In the genomic region with DNA sequence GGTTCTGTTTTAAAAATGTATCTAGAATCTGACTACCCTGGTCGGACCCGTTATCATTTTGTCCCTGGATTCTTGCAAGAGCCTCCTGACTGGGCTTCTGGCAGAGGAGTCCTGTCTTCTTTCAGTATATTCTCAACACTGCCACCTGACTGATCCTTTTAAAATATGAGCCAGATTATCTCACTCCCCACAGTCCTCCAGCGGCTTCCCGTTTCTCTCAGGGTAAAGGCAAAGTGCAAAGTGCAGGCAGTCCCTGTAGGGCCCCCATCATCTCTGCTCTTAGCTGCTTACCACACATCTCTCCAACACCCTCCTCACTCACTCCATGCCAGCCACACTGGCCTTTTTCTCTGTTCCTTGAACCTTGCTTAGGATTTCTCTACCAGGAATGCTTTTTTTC, we compare ENCODE assay signal across 9 cellular contexts. TPM values are rescaled to one million over a fixed set of nuclear protein-coding genes. Genes with fewer than 3 reads are reported as not detected.
DNase-seq lines count a peak whose midpoint lies in the region; ATAC-seq and TF ChIP-seq lines count a peak whose summit lies in the region.
"Had no signal": no experiment of that assay in that cellular context is flagged by ENCODE, and none has a peak within 500 bp of the region (broad histone marks: within the 10 kb centered on the region; RNA-seq: fewer than 3 reads in every experiment).

No MANE protein-coding gene starts in this region.

- H3K4me3 Mint-ChIP-seq in T-helper 1 cell treated with Interleukin-12 subunit alpha and Interleukin-12 subunit beta and Interleukin-4 antibody, amounts not matched to agents 30 μg/mL and 1 μg/mL, for 36 hours, result no peak overlapping the region
- no peak overlapping the region for H3K4me3 Mint-ChIP-seq in neural progenitor cell

- H3K36me3 ChIP-seq in adrenal gland (replicated peaks in 1 of 2), result no peaks in the 10 kb centered on the region
- no peaks in the 10 kb centered on the region for H3K36me3 ChIP-seq in thoracic aorta
- no peaks in the 10 kb centered on the region for H3K36me3 ChIP-seq in neural progenitor cell
- no peaks in the 10 kb centered on the region for H3K36me3 ChIP-seq in spleen
- H3K36me3 ChIP-seq: neutrophil had no signal

- intact Hi-C loops in adrenal gland (cut with DNase I) (no loop called here), spleen (cut with DNase I; ENCODE audit: low total_unique reads) (no loop called here)

- H3K27me3 Mint-ChIP-seq in T-helper 1 cell treated with Interleukin-12 subunit alpha and Interleukin-12 subunit beta and Interleukin-4 antibody, amounts not matched to agents 30 μg/mL and 1 μg/mL, for 36 hours (ENCODE audit: low read depth), result no peaks in the 10 kb centered on the region
- no peaks in the 10 kb centered on the region for H3K27me3 Mint-ChIP-seq in neural progenitor cell (ENCODE audit: insufficient read depth, low read depth)

- peak; percentile 73 for ATAC-seq in left lobe of liver
- no peak for ATAC-seq in thoracic aorta (ENCODE audit: insufficient number of reproducible peaks, low FRiP score, low read depth)

- no peaks in the 10 kb centered on the region for H3K9me3 Mint-ChIP-seq in T-helper 1 cell treated with Interleukin-12 subunit alpha and Interleukin-12 subunit beta and Interleukin-4 antibody, amounts not matched to agents 30 μg/mL and 1 μg/mL, for 36 hours
- peaks cover 7% of the 10 kb centered on the region for H3K9me3 Mint-ChIP-seq in neural progenitor cell

- H3K27me3 ChIP-seq in adrenal gland (no peaks in the 10 kb centered on the region), thoracic aorta (replicated peaks; ENCODE audit: insufficient read depth) (no peaks in the 10 kb centered on the region), neural progenitor cell (no peaks in the 10 kb centered on the region), spleen (replicated peaks in 1 of 7) (no peaks in the 10 kb centered on the region)

- peaks cover 10% of the 10 kb centered on the region for H3F3A ChIP-seq in neural progenitor cell (ENCODE audit: low read depth)

- no peaks in the 10 kb centered on the region for H3K9me3 ChIP-seq in adrenal gland (replicated peaks in 1 of 3)
- H3K9me3 ChIP-seq in thoracic aorta, result no peaks in the 10 kb centered on the region
- no peaks in the 10 kb centered on the region for H3K9me3 ChIP-seq in neural progenitor cell (ENCODE audit: low read depth)
- H3K9me3 ChIP-seq in spleen, result no peaks in the 10 kb centered on the region
- H3K9me3 ChIP-seq: neutrophil had no signal

- no peak overlapping the region for H2AFZ ChIP-seq in neural progenitor cell (replicated peaks)

- H3K4me1 ChIP-seq in adrenal gland (replicated peaks in 1 of 2) (peaks cover 67 to 90% of the 10 kb centered on the region in 2 donors), thoracic aorta (ENCODE audit: control insufficient read depth in 1 of 2, low read depth in 2 of 2) (peaks cover 60 to 74% of the 10 kb centered on the region in 2 donors), neural progenitor cell (peaks cover 37% of the 10 kb centered on the region), spleen (peaks cover 26 to 97% (median 66%) of the 10 kb centered on the region in 6 donors)

- no peak overlapping the region for H3K4me2 ChIP-seq in neural progenitor cell

- WGBS in adrenal gland, 4 donors, result 4 to 19% (median 10%) methylated on average over 4 of the region's 4 CpGs
- 25 to 45% (median 33%) methylated on average over 4 of the region's 4 CpGs for WGBS in spleen, 5 donors

- no peaks in the 10 kb centered on the region for H4K20me1 ChIP-seq in neural progenitor cell (ENCODE audit: low read depth)

- no peak for TF ChIP-seq CTCF in adrenal gland (IDR thresholded peaks at IDR 0.05)
- no peak for TF ChIP-seq CTCF in thoracic aorta (IDR thresholded peaks at IDR 0.05)
- no peak for TF ChIP-seq CTCF in neural progenitor cell (IDR thresholded peaks at IDR 0.05)
- no peak for TF ChIP-seq CTCF in spleen (IDR thresholded peaks at IDR 0.05 in 8 of 11, conservative IDR thresholded peaks at IDR 0.05 in 3 of 11)

- DNase-seq in T-helper 1 cell (no peak), adrenal gland (peak in 6 of 7 donors; percentile 52 to 70 (median 60)), left lobe of liver (ENCODE audit: low spot score) (peak; percentile 82), thoracic aorta (ENCODE audit: low spot score) (no peak), neural progenitor cell (ENCODE audit: low spot score) (no peak), spleen (no peak), DMS153 (lab: John Stamatoyannopoulos, UW) (no peak)

- H3K9ac ChIP-seq in neural progenitor cell, result no peak overlapping the region

- H3K27ac Mint-ChIP-seq in T-helper 1 cell treated with Interleukin-12 subunit alpha and Interleukin-12 subunit beta and Interleukin-4 antibody, amounts not matched to agents 30 μg/mL and 1 μg/mL, for 36 hours, result peak overlapping the region; percentile 24
- no peak overlapping the region for H3K27ac Mint-ChIP-seq in neural progenitor cell

- H3K4me1 Mint-ChIP-seq in T-helper 1 cell treated with Interleukin-12 subunit alpha and Interleukin-12 subunit beta and Interleukin-4 antibody, amounts not matched to agents 30 μg/mL and 1 μg/mL, for 36 hours (ENCODE audit: low read depth), result peaks cover 64% of the 10 kb centered on the region
- peaks cover 51% of the 10 kb centered on the region for H3K4me1 Mint-ChIP-seq in neural progenitor cell

- peaks cover 42% of the 10 kb centered on the region for H3K36me3 Mint-ChIP-seq in T-helper 1 cell treated with Interleukin-12 subunit alpha and Interleukin-12 subunit beta and Interleukin-4 antibody, amounts not matched to agents 30 μg/mL and 1 μg/mL, for 36 hours (ENCODE audit: low read depth)
- peaks cover 4% of the 10 kb centered on the region for H3K36me3 Mint-ChIP-seq in neural progenitor cell

- peak overlapping the region; percentile 53 to 92 (median 83) for H3K27ac ChIP-seq in adrenal gland
- H3K27ac ChIP-seq in thoracic aorta, result peak overlapping the region; percentile 88 to 90
- H3K27ac ChIP-seq in neural progenitor cell, result no peak overlapping the region
- peak overlapping the region in 1 of 8 donors; percentile 19 for H3K27ac ChIP-seq in spleen
- H3K27ac ChIP-seq: neutrophil had no signal

- no peaks in the 10 kb centered on the region for H3K79me2 ChIP-seq in neural progenitor cell (ENCODE audit: low read depth)

- TF ChIP-seq POLR2A in adrenal gland (IDR thresholded peaks at IDR 0.05) (no peak), spleen (IDR thresholded peaks at IDR 0.05) (no peak)

- H3K4me3 ChIP-seq in adrenal gland (peak overlapping the region in 1 of 4 donors; percentile 14), thoracic aorta (peak overlapping the region; percentile 31), neural progenitor cell (no peak overlapping the region), spleen (no peak overlapping the region)

RNA-seq across cellular contexts. Expression of gene CRTC3, which starts 28.5 kb away (rescaled TPM):
- total RNA-seq in adrenal gland (10 to 100 TPM; 24.1 to 46.7 (median 37.3) TPM), left lobe of liver (14.7 TPM), thoracic aorta (10 to 100 TPM; 73.2 to 89.8 TPM), neural progenitor cell (ENCODE audit: low replicate concordance) (4.9 and 7.4 TPM in 2 replicates), spleen (10 to 100 TPM; 34.8 to 51.2 (median 46.2) TPM)
- polyA plus RNA-seq in adrenal gland (10 to 100 TPM; 11.5 to 20.9 (median 19.7) TPM), spleen (10 to 100 TPM in 1 of 3 donors, 1 to 10 TPM in 2; 7.7 to 11.6 (median 8.5) TPM)

Comparison
In these comparisons a context has a peak if more than half of its experiments do, and no peak if none do; other contexts are left out.
1. DNase-seq: peak in adrenal gland (6 of 7) and left lobe of liver (single experiment); none in T-helper 1 cell (0 of 5), thoracic aorta (single experiment), neural progenitor cell (single experiment), spleen (single experiment) and DMS153 (single experiment).